ENCODE assay signal across 1 cellular context in genomic region chr10:97427571-97428179, GRCh38.
TF ChIP-seq lines count a peak whose summit lies in the region.

No MANE protein-coding gene starts in this region.

TF ChIP-seq in endothelial cell of umbilical vein, 7 proteins besides CTCF, POLR2A, EP300 and RAD21:
- TF ChIP-seq JUN (IDR thresholded peaks at IDR 0.05; ENCODE audit: borderline replicate concordance, insufficient read depth, insufficient read length, low read depth) (no peak), POLR2AphosphoS5 (IDR thresholded peaks at IDR 0.05; ENCODE audit: insufficient read depth, low read depth, low read length) (peak; percentile 21)
